13 cellular contexts compared by ENCODE assay signal in genomic region chr17:78349831-78350631, GRCh38. TPM values are rescaled to one million over a fixed set of nuclear protein-coding genes. Genes with fewer than 3 reads are reported as not detected.
DNase-seq lines count a peak whose midpoint lies in the region; ATAC-seq lines count a peak whose summit lies in the region.
"Had no signal": no experiment of that assay in that cellular context is flagged by ENCODE, and none has a peak within 500 bp of the region (broad histone marks: within the 10 kb centered on the region; RNA-seq: fewer than 3 reads in every experiment).

No MANE protein-coding gene starts in this region.

- no peak for DNase-seq in activated T-cell treated with anti-CD3 and anti-CD28 coated beads, Interleukin-2, amount 50 U/mL, for 72 hours
- DNase-seq in activated T-cell treated with anti-CD3 and anti-CD28 coated beads, Interleukin-2, amount 50 U/mL, for 48 hours: no peak
- peak; percentile 57 for DNase-seq in MV-4-11 (lab: John Stamatoyannopoulos, UW)
- no peak for DNase-seq in stimulated activated naive B cell treated with anti-CD40 and anti-IgM and Interleukin-4, amounts not matched to agents 10 μg/mL and 1 μg/mL and 100 μg/mL, for 72 hours
- DNase-seq in left cardiac atrium: no peak
- DNase-seq: ACHN; activated CD8-positive, alpha-beta memory T cell treated with anti-CD3 and anti-CD28 coated beads for 24 hours; heart left ventricle; left colon; spleen had no signal

- H3K4me1 Mint-ChIP-seq in activated T-cell treated with anti-CD3 and anti-CD28 coated beads, Interleukin-2, amount 50 U/mL, for 72 hours (ENCODE audit: low read depth): peaks cover 84% of the 10 kb centered on the region
- peaks cover 70% of the 10 kb centered on the region for H3K4me1 Mint-ChIP-seq in dendritic cell treated with granulocyte-macrophage colony-stimulating factor and Interleukin-4, amounts not matched to agents 40 ng/mL and 50 ng/mL, for 4 days (ENCODE audit: low read depth)
- H3K4me1 Mint-ChIP-seq in stimulated activated naive B cell treated with anti-CD40 and anti-IgM and Interleukin-4, amounts not matched to agents 10 μg/mL and 1 μg/mL and 100 μg/mL, for 72 hours: peaks cover 45 to 69% of the 10 kb centered on the region in 2 donors

- intact Hi-C loops in dendritic cell treated with granulocyte-macrophage colony-stimulating factor and Interleukin-4, amounts not matched to agents 40 ng/mL and 50 ng/mL, for 4 days (cut with micrococcal nuclease): no loop called here
- intact Hi-C loops in left cardiac atrium (cut with DNase I): no loop called here

- H3K27ac Mint-ChIP-seq in activated T-cell treated with anti-CD3 and anti-CD28 coated beads, Interleukin-2, amount 50 U/mL, for 72 hours: peak overlapping the region; percentile 78
- H3K27ac Mint-ChIP-seq in dendritic cell treated with granulocyte-macrophage colony-stimulating factor and Interleukin-4, amounts not matched to agents 40 ng/mL and 50 ng/mL, for 4 days: peak overlapping the region; percentile 79
- H3K27ac Mint-ChIP-seq in stimulated activated naive B cell treated with anti-CD40 and anti-IgM and Interleukin-4, amounts not matched to agents 10 μg/mL and 1 μg/mL and 100 μg/mL, for 72 hours: peak overlapping the region; percentile 65

- H3K9me3 Mint-ChIP-seq in activated T-cell treated with anti-CD3 and anti-CD28 coated beads, Interleukin-2, amount 50 U/mL, for 72 hours: no peaks in the 10 kb centered on the region
- H3K9me3 Mint-ChIP-seq in dendritic cell treated with granulocyte-macrophage colony-stimulating factor and Interleukin-4, amounts not matched to agents 40 ng/mL and 50 ng/mL, for 4 days: no peaks in the 10 kb centered on the region
- H3K9me3 Mint-ChIP-seq in stimulated activated naive B cell treated with anti-CD40 and anti-IgM and Interleukin-4, amounts not matched to agents 10 μg/mL and 1 μg/mL and 100 μg/mL, for 72 hours: no peaks in the 10 kb centered on the region

- peaks cover 0 to 1% of the 10 kb centered on the region in 2 donors for H3K36me3 Mint-ChIP-seq in activated T-cell treated with anti-CD3 and anti-CD28 coated beads, Interleukin-2, amount 50 U/mL, for 72 hours (ENCODE audit: insufficient read depth in 2 of 2)
- no peaks in the 10 kb centered on the region for H3K36me3 Mint-ChIP-seq in dendritic cell treated with granulocyte-macrophage colony-stimulating factor and Interleukin-4, amounts not matched to agents 40 ng/mL and 50 ng/mL, for 4 days (ENCODE audit: low read depth)
- H3K36me3 Mint-ChIP-seq in stimulated activated naive B cell treated with anti-CD40 and anti-IgM and Interleukin-4, amounts not matched to agents 10 μg/mL and 1 μg/mL and 100 μg/mL, for 72 hours: peaks cover 3 to 7% of the 10 kb centered on the region in 2 donors

- peak overlapping the region; percentile 2 to 3 for H3K4me3 Mint-ChIP-seq in activated T-cell treated with anti-CD3 and anti-CD28 coated beads, Interleukin-2, amount 50 U/mL, for 72 hours
- H3K4me3 Mint-ChIP-seq in dendritic cell treated with granulocyte-macrophage colony-stimulating factor and Interleukin-4, amounts not matched to agents 40 ng/mL and 50 ng/mL, for 4 days: no peak overlapping the region
- peak overlapping the region in 1 of 2 donors; percentile 41 for H3K4me3 Mint-ChIP-seq in stimulated activated naive B cell treated with anti-CD40 and anti-IgM and Interleukin-4, amounts not matched to agents 10 μg/mL and 1 μg/mL and 100 μg/mL, for 72 hours

- H3K27me3 Mint-ChIP-seq in activated T-cell treated with anti-CD3 and anti-CD28 coated beads, Interleukin-2, amount 50 U/mL, for 72 hours (ENCODE audit: low read depth): no peaks in the 10 kb centered on the region
- peaks cover 14% of the 10 kb centered on the region for H3K27me3 Mint-ChIP-seq in dendritic cell treated with granulocyte-macrophage colony-stimulating factor and Interleukin-4, amounts not matched to agents 40 ng/mL and 50 ng/mL, for 4 days
- H3K27me3 Mint-ChIP-seq in stimulated activated naive B cell treated with anti-CD40 and anti-IgM and Interleukin-4, amounts not matched to agents 10 μg/mL and 1 μg/mL and 100 μg/mL, for 72 hours: no peaks in the 10 kb centered on the region

- ATAC-seq in activated T-cell treated with anti-CD3 and anti-CD28 coated beads, Interleukin-2, amount 50 U/mL, for 72 hours (replicated peaks in 1 of 2): no peak
- peak in 1 of 2 donors; percentile 14 for ATAC-seq in stimulated activated naive B cell treated with anti-CD40 and anti-IgM and Interleukin-4, amounts not matched to agents 10 μg/mL and 1 μg/mL and 100 μg/mL, for 72 hours (replicated peaks)
- ATAC-seq in GM19023 (IDR thresholded peaks at IDR 0.05; ENCODE audit: unreplicated experiment): no peak
- no peak for ATAC-seq in left cardiac atrium
- no peak for ATAC-seq in GM18858 (IDR thresholded peaks at IDR 0.05; ENCODE audit: unreplicated experiment)
- ATAC-seq: heart left ventricle, left colon had no signal

RNA-seq across cellular contexts. Expression of gene SOCS3, which starts 9.8 kb away (rescaled TPM):
- total RNA-seq in activated T-cell treated with anti-CD3 and anti-CD28 coated beads, Interleukin-2, amount 50 U/mL, for 72 hours: 100 to 1,000 TPM; 164 to 212 TPM
- total RNA-seq in left cardiac atrium: 10 to 100 TPM; 15.1 to 78.1 TPM

RNA-seq across cellular contexts. Expression of gene PGS1, which starts 28.4 kb away (rescaled TPM):
- total RNA-seq in activated T-cell treated with anti-CD3 and anti-CD28 coated beads, Interleukin-2, amount 50 U/mL, for 72 hours: 100 to 1,000 TPM in 1 of 2 donors, 10 to 100 TPM in 1; 81.6 to 101 TPM
- 10 to 100 TPM; 17.7 to 24.3 TPM for total RNA-seq in left cardiac atrium
